8 cellular contexts compared by ENCODE assay signal in genomic region chr14:104677506-104678332, GRCh38. TPM values are rescaled to one million over a fixed set of nuclear protein-coding genes. Genes with fewer than 3 reads are reported as not detected.
DNase-seq lines count a peak whose midpoint lies in the region; ATAC-seq, FAIRE-seq and TF ChIP-seq lines count a peak whose summit lies in the region.

No MANE protein-coding gene starts in this region.

- no peak for TF ChIP-seq CTCF in AG04450 (IDR thresholded peaks at IDR 0.05; ENCODE audit: low read depth, low read length)
- TF ChIP-seq CTCF in heart left ventricle (IDR thresholded peaks at IDR 0.05), result no peak
- no peak for TF ChIP-seq CTCF in type B pancreatic cell (conservative IDR thresholded peaks at IDR 0.05)

- peaks cover 31 to 62% (median 56%) of the 10 kb centered on the region in 12 donors for H3K4me1 ChIP-seq in heart left ventricle

- H3K27me3 ChIP-seq in AG04450 (ENCODE audit: control insufficient read depth, insufficient read depth, low read length) (no peaks in the 10 kb centered on the region), heart left ventricle (no peaks in the 10 kb centered on the region)

- peak; percentile 97 for FAIRE-seq in HTR-8/SVneo (lab: Jason Lieb, UNC)

- H3K27ac Mint-ChIP-seq in activated naive CD8-positive, alpha-beta T cell, result peak overlapping the region; percentile 73
- peak overlapping the region; percentile 84 for H3K27ac Mint-ChIP-seq in type B pancreatic cell

- H3K9me3 ChIP-seq in AG04450 (ENCODE audit: control insufficient read depth, insufficient read depth, low read length) (no peaks in the 10 kb centered on the region; the same call in 1 of the 2 replicates), heart left ventricle (no peaks in the 10 kb centered on the region)

- TF ChIP-seq POLR2A in GM19099 (IDR thresholded peaks at IDR 0.05; ENCODE audit: extremely low read depth, insufficient read length, low read depth), result peak; percentile 59
- no peak for TF ChIP-seq POLR2A in heart left ventricle (IDR thresholded peaks at IDR 0.05)

- CTCF ChIA-PET in AG04450 (lab: Charles Lee), result interaction anchor here (0.6 to 1.2 kb wide), 5 partner anchors 12 to 867 kb away, joined by 3 to 6 read pairs (median 3); no protein-coding TSS in a partner anchor

- no peaks in the 10 kb centered on the region for H3K36me3 Mint-ChIP-seq in activated naive CD8-positive, alpha-beta T cell
- H3K36me3 Mint-ChIP-seq in type B pancreatic cell, result no peaks in the 10 kb centered on the region

- peak overlapping the region; percentile 81 for H3K4me3 Mint-ChIP-seq in activated naive CD8-positive, alpha-beta T cell
- H3K4me3 Mint-ChIP-seq in type B pancreatic cell, result peak overlapping the region; percentile 82

- WGBS in heart left ventricle, 4 donors, result 3 to 8% (median 5%) methylated on average over 28 to 43 of the region's 43 CpGs

- intact Hi-C loops in heart left ventricle (cut with DNase I), result no loop called here
- intact Hi-C loops in posterior cingulate gyrus (cut with DNase I), result no loop called here

- peak; percentile 51 to 81 (median 76) for ATAC-seq in heart left ventricle

- H3K4me3 ChIP-seq in AG04450 (ENCODE audit: low read depth, low read length) (peak overlapping the region; percentile 60), heart left ventricle (peak overlapping the region; percentile 9 to 76 (median 54))

- H3K27me3 Mint-ChIP-seq in activated naive CD8-positive, alpha-beta T cell, result no peaks in the 10 kb centered on the region
- no peaks in the 10 kb centered on the region for H3K27me3 Mint-ChIP-seq in type B pancreatic cell

- no peaks in the 10 kb centered on the region for H3K9me3 Mint-ChIP-seq in activated naive CD8-positive, alpha-beta T cell (ENCODE audit: low read depth)
- no peaks in the 10 kb centered on the region for H3K9me3 Mint-ChIP-seq in type B pancreatic cell

- POLR2A ChIA-PET in AG04450 (lab: Yijun Ruan, JAX), result interaction anchor here (0.6 to 1.7 kb wide), 4 partner anchors 12 to 31 kb away, joined by 3 to 9 read pairs (median 4); no protein-coding TSS in a partner anchor

- no peaks in the 10 kb centered on the region for H3K36me3 ChIP-seq in heart left ventricle

- H3K27ac ChIP-seq in AG04450 (ENCODE audit: low read depth, low read length) (peak overlapping the region; percentile 95), heart left ventricle (peak overlapping the region; percentile 71 to 97 (median 90))

- H3K4me1 Mint-ChIP-seq in activated naive CD8-positive, alpha-beta T cell (ENCODE audit: low read depth), result peaks cover 13% of the 10 kb centered on the region
- peaks cover 32% of the 10 kb centered on the region for H3K4me1 Mint-ChIP-seq in type B pancreatic cell (ENCODE audit: unreplicated experiment)

- DNase-seq in AG04450 (ENCODE audit: low read depth, low spot score), result peak; percentile 54
- peak; percentile 74 for DNase-seq in HTR-8/SVneo (ENCODE audit: insufficient read length, low spot score)
- DNase-seq in SK-N-DZ (ENCODE audit: low spot score), result peak; percentile 81
- peak; percentile 84 to 89 (median 86) for DNase-seq in heart left ventricle
- peak in 9 of 10 donors; percentile 62 to 95 (median 69) for DNase-seq in posterior cingulate gyrus
- DNase-seq in type B pancreatic cell (ENCODE audit: extremely low spot score, unreplicated experiment), result no peak

RNA-seq across cellular contexts. Expression of gene INF2, which starts 11.7 kb away (rescaled TPM):
- polyA plus RNA-seq in AG04450 (2011; rRNA removed) (14.9 and 18.9 TPM in 2 replicates), heart left ventricle (10 to 100 TPM; 27.3 to 32.5 TPM)
- 12.1 and 16.1 TPM in 2 replicates for polyA minus RNA-seq in AG04450 (2011; rRNA and poly(A)+ RNA removed)
- polyA plus RNA-seq in SK-N-DZ (2014; cell fraction: cytosol; rRNA removed), result 12.4 and 17.6 TPM in 2 replicates
- polyA plus RNA-seq in SK-N-DZ (2014; cell fraction: nucleus; rRNA removed), result 28.3 and 37.7 TPM in 2 replicates
- total RNA-seq in heart left ventricle (10 to 100 TPM; 26.0 to 58.9 (median 28.8) TPM), type B pancreatic cell (ENCODE audit: low replicate concordance) (45.6 and 78.9 TPM in 2 replicates)

RNA-seq across cellular contexts. Expression of gene ADSS1, which starts 46.3 kb away (rescaled TPM):
- polyA plus RNA-seq in AG04450 (2011; rRNA removed) (2.8 and 4.2 TPM in 2 replicates), heart left ventricle (100 to 1,000 TPM in 1 of 2 donors, 10 to 100 TPM in 1; 64.7 to 258 TPM)
- 1.9 and 7.4 TPM in 2 replicates for polyA minus RNA-seq in AG04450 (2011; rRNA and poly(A)+ RNA removed)
- polyA plus RNA-seq in SK-N-DZ (2014; cell fraction: cytosol; rRNA removed), result 0.26 and 0.58 TPM in 2 replicates
- 1.4 and 2.1 TPM in 2 replicates for polyA plus RNA-seq in SK-N-DZ (2014; cell fraction: nucleus; rRNA removed)
- total RNA-seq in heart left ventricle (100 to 1,000 TPM in 8 of 9 donors, 10 to 100 TPM in 1; 78.9 to 247 (median 160) TPM), type B pancreatic cell (ENCODE audit: low replicate concordance) (3.2 and 6.9 TPM in 2 replicates)

Comparison
In these comparisons a context has a peak if more than half of its experiments do, and no peak if none do; other contexts are left out.
1. RNA of gene ADSS1, which starts 46.3 kb away (total RNA-seq): 78.9 to 247 TPM in heart left ventricle; 3.2 to 6.9 TPM in type B pancreatic cell; every median in the first group is over 10 times any median in the second.